In the genomic region with DNA sequence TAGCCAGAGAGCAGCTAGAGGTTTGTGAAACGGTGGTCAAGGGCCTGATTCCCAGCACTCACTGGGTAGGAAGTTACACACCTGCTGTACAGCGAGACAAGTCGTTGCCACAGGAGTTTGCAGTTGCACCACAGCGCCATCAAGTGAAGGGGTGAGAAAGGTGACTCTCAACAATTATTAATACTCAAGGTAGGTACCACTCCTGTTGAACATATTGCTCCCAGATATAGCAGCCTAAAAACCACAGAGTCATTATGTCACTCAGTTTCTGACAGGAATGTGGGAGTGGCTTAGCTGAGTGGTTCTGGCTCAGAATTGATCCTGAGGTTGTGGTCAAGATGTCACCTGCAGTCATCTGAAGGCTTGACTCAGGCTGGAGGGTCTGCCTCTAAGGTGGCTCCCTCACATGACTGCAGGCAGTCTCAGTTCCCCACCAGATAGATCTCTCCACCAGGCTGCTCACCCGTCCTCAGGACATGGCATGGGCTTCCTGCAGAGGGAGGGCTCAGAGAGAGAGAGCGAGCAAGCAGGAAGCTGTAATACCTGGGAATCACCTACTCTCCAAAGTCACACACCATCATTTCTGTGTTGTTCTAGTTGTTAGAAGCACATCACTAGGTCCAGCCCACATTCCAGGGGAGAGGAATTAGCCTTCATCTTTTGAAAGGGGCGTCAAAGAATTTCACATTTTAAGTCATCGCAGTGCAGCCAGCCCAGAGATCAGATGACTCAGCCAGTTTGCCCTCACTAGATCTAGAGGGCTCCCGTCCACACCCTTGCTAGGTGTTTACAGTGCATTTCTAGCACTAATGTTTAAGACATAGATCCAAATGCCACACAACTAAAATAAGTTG, we compare ENCODE assay signal across 2 cellular contexts.
TF ChIP-seq lines count a peak whose summit lies in the region.

No MANE protein-coding gene starts in this region.

TF ChIP-seq in GM23338, 12 proteins besides CTCF, POLR2A, EP300 and RAD21:
- TF ChIP-seq STAT1 (IDR thresholded peaks at IDR 0.05; ENCODE audit: unreplicated experiment) (no peak), EZH2 (IDR thresholded peaks at IDR 0.05; ENCODE audit: low read depth, unreplicated experiment) (no peak)
- TF ChIP-seq, protein P1, sequence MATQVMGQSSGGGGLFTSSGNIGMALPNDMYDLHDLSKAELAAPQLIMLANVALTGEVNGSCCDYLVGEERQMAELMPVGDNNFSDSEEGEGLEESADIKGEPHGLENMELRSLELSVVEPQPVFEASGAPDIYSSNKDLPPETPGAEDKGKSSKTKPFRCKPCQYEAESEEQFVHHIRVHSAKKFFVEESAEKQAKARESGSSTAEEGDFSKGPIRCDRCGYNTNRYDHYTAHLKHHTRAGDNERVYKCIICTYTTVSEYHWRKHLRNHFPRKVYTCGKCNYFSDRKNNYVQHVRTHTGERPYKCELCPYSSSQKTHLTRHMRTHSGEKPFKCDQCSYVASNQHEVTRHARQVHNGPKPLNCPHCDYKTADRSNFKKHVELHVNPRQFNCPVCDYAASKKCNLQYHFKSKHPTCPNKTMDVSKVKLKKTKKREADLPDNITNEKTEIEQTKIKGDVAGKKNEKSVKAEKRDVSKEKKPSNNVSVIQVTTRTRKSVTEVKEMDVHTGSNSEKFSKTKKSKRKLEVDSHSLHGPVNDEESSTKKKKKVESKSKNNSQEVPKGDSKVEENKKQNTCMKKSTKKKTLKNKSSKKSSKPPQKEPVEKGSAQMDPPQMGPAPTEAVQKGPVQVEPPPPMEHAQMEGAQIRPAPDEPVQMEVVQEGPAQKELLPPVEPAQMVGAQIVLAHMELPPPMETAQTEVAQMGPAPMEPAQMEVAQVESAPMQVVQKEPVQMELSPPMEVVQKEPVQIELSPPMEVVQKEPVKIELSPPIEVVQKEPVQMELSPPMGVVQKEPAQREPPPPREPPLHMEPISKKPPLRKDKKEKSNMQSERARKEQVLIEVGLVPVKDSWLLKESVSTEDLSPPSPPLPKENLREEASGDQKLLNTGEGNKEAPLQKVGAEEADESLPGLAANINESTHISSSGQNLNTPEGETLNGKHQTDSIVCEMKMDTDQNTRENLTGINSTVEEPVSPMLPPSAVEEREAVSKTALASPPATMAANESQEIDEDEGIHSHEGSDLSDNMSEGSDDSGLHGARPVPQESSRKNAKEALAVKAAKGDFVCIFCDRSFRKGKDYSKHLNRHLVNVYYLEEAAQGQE (IDR thresholded peaks at IDR 0.05; ENCODE audit: unreplicated experiment), result no peak
- TF ChIP-seq, protein P2, sequence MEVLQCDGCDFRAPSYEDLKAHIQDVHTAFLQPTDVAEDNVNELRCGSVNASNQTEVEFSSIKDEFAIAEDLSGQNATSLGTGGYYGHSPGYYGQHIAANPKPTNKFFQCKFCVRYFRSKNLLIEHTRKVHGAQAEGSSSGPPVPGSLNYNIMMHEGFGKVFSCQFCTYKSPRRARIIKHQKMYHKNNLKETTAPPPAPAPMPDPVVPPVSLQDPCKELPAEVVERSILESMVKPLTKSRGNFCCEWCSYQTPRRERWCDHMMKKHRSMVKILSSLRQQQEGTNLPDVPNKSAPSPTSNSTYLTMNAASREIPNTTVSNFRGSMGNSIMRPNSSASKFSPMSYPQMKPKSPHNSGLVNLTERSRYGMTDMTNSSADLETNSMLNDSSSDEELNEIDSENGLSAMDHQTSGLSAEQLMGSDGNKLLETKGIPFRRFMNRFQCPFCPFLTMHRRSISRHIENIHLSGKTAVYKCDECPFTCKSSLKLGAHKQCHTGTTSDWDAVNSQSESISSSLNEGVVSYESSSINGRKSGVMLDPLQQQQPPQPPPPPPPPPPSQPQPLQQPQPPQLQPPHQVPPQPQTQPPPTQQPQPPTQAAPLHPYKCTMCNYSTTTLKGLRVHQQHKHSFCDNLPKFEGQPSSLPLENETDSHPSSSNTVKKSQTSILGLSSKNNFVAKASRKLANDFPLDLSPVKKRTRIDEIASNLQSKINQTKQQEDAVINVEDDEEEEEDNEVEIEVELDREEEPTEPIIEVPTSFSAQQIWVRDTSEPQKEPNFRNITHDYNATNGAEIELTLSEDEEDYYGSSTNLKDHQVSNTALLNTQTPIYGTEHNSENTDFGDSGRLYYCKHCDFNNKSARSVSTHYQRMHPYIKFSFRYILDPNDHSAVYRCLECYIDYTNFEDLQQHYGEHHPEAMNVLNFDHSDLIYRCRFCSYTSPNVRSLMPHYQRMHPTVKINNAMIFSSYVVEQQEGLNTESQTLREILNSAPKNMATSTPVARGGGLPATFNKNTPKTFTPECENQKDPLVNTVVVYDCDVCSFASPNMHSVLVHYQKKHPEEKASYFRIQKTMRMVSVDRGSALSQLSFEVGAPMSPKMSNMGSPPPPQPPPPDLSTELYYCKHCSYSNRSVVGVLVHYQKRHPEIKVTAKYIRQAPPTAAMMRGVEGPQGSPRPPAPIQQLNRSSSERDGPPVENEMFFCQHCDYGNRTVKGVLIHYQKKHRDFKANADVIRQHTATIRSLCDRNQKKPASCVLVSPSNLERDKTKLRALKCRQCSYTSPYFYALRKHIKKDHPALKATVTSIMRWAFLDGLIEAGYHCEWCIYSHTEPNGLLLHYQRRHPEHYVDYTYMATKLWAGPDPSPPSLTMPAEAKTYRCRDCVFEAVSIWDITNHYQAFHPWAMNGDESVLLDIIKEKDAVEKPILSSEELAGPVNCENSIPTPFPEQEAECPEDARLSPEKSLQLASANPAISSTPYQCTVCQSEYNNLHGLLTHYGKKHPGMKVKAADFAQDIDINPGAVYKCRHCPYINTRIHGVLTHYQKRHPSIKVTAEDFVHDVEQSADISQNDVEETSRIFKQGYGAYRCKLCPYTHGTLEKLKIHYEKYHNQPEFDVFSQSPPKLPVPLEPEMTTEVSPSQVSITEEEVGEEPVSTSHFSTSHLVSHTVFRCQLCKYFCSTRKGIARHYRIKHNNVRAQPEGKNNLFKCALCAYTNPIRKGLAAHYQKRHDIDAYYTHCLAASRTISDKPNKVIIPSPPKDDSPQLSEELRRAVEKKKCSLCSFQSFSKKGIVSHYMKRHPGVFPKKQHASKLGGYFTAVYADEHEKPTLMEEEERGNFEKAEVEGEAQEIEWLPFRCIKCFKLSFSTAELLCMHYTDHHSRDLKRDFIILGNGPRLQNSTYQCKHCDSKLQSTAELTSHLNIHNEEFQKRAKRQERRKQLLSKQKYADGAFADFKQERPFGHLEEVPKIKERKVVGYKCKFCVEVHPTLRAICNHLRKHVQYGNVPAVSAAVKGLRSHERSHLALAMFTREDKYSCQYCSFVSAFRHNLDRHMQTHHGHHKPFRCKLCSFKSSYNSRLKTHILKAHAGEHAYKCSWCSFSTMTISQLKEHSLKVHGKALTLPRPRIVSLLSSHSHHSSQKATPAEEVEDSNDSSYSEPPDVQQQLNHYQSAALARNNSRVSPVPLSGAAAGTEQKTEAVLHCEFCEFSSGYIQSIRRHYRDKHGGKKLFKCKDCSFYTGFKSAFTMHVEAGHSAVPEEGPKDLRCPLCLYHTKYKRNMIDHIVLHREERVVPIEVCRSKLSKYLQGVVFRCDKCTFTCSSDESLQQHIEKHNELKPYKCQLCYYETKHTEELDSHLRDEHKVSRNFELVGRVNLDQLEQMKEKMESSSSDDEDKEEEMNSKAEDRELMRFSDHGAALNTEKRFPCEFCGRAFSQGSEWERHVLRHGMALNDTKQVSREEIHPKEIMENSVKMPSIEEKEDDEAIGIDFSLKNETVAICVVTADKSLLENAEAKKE (CRISPR knock-in tag; IDR thresholded peaks at IDR 0.05), result no peak
TF ChIP-seq in GM23338: peak in this region for 0.

TF ChIP-seq in K562, 482 proteins besides CTCF, POLR2A, EP300 and RAD21 (continues in another document):
- TF ChIP-seq, protein P3, sequence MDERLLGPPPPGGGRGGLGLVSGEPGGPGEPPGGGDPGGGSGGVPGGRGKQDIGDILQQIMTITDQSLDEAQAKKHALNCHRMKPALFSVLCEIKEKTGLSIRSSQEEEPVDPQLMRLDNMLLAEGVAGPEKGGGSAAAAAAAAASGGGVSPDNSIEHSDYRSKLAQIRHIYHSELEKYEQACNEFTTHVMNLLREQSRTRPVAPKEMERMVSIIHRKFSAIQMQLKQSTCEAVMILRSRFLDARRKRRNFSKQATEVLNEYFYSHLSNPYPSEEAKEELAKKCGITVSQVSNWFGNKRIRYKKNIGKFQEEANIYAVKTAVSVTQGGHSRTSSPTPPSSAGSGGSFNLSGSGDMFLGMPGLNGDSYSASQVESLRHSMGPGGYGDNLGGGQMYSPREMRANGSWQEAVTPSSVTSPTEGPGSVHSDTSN (CRISPR knock-in tag; IDR thresholded peaks at IDR 0.05; ENCODE audit: low read depth), result peak; percentile 67
- TF ChIP-seq, protein P3 (tag; conservative IDR thresholded peaks at IDR 0.05; ENCODE audit: low read depth), result peak; percentile 84
- TF ChIP-seq, protein P4, sequence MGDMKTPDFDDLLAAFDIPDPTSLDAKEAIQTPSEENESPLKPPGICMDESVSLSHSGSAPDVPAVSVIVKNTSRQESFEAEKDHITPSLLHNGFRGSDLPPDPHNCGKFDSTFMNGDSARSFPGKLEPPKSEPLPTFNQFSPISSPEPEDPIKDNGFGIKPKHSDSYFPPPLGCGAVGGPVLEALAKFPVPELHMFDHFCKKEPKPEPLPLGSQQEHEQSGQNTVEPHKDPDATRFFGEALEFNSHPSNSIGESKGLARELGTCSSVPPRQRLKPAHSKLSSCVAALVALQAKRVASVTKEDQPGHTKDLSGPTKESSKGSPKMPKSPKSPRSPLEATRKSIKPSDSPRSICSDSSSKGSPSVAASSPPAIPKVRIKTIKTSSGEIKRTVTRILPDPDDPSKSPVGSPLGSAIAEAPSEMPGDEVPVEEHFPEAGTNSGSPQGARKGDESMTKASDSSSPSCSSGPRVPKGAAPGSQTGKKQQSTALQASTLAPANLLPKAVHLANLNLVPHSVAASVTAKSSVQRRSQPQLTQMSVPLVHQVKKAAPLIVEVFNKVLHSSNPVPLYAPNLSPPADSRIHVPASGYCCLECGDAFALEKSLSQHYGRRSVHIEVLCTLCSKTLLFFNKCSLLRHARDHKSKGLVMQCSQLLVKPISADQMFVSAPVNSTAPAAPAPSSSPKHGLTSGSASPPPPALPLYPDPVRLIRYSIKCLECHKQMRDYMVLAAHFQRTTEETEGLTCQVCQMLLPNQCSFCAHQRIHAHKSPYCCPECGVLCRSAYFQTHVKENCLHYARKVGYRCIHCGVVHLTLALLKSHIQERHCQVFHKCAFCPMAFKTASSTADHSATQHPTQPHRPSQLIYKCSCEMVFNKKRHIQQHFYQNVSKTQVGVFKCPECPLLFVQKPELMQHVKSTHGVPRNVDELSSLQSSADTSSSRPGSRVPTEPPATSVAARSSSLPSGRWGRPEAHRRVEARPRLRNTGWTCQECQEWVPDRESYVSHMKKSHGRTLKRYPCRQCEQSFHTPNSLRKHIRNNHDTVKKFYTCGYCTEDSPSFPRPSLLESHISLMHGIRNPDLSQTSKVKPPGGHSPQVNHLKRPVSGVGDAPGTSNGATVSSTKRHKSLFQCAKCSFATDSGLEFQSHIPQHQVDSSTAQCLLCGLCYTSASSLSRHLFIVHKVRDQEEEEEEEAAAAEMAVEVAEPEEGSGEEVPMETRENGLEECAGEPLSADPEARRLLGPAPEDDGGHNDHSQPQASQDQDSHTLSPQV (IDR thresholded peaks at IDR 0.05), result peak; percentile 90
- TF ChIP-seq, protein P5, sequence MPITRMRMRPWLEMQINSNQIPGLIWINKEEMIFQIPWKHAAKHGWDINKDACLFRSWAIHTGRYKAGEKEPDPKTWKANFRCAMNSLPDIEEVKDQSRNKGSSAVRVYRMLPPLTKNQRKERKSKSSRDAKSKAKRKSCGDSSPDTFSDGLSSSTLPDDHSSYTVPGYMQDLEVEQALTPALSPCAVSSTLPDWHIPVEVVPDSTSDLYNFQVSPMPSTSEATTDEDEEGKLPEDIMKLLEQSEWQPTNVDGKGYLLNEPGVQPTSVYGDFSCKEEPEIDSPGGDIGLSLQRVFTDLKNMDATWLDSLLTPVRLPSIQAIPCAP (CRISPR knock-in tag; IDR thresholded peaks at IDR 0.05; ENCODE audit: borderline replicate concordance), result no peak
- TF ChIP-seq, protein P6, sequence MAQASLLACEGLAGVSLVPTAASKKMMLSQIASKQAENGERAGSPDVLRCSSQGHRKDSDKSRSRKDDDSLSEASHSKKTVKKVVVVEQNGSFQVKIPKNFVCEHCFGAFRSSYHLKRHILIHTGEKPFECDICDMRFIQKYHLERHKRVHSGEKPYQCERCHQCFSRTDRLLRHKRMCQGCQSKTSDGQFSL (CRISPR knock-in tag; IDR thresholded peaks at IDR 0.05), result 0 out of 2 replicates have a peak, but pooled peaks have one; percentile 25
- TF ChIP-seq, protein P6 (tag; IDR thresholded peaks at IDR 0.05), result no peak
- TF ChIP-seq, protein P7, sequence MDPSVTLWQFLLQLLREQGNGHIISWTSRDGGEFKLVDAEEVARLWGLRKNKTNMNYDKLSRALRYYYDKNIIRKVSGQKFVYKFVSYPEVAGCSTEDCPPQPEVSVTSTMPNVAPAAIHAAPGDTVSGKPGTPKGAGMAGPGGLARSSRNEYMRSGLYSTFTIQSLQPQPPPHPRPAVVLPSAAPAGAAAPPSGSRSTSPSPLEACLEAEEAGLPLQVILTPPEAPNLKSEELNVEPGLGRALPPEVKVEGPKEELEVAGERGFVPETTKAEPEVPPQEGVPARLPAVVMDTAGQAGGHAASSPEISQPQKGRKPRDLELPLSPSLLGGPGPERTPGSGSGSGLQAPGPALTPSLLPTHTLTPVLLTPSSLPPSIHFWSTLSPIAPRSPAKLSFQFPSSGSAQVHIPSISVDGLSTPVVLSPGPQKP (CRISPR knock-in tag; IDR thresholded peaks at IDR 0.05), result no peak
- TF ChIP-seq, protein P8, sequence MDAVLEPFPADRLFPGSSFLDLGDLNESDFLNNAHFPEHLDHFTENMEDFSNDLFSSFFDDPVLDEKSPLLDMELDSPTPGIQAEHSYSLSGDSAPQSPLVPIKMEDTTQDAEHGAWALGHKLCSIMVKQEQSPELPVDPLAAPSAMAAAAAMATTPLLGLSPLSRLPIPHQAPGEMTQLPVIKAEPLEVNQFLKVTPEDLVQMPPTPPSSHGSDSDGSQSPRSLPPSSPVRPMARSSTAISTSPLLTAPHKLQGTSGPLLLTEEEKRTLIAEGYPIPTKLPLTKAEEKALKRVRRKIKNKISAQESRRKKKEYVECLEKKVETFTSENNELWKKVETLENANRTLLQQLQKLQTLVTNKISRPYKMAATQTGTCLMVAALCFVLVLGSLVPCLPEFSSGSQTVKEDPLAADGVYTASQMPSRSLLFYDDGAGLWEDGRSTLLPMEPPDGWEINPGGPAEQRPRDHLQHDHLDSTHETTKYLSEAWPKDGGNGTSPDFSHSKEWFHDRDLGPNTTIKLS (IDR thresholded peaks at IDR 0.05; ENCODE audit: borderline replicate concordance, low read depth), result no peak
- no peak for TF ChIP-seq PTTG1 (tag; IDR thresholded peaks at IDR 0.05; ENCODE audit: low read depth)
